ENCODE assay signal across 8 cellular contexts in the genomic region with DNA sequence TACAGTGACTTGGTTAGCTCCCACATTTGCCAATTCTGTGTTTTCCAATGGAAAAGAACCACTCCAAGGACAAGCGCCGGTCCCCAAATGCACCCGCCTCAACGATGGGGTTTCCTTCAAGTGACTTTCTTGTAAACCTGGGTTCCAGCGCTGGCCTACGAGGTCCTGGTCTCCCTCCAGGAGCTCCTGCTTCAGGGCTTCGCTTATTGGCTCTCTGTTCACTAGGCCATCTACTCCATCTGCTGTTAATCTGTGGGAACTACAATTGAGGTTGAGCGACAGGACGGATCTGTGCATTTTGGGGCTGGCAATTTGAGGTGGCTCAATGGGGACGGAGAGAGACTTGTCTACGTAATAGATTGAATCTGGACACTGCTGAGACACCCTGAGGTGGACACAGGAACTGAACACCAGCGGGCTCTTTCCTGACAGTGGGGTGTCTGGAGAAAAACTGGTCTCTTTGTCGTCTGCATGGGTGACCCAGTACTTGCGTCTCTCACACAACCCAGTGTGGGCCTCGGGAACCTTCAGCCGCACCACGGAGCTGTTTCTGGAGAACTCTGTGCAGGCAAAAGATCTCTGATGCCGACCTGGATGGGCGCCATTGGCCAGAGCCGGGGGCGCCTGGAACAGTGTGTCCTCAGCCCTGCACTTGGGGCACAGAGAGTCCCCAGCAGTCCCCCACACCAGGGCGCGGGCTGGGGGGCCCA.
DNase-seq lines count a peak whose midpoint lies in the region; ATAC-seq and TF ChIP-seq lines count a peak whose summit lies in the region.

No MANE protein-coding gene starts in this region.

- 57% methylated on average over 23 of the region's 23 CpGs for WGBS in heart right ventricle, 2 donors

- no peaks in the 10 kb centered on the region for H3K36me3 ChIP-seq in heart right ventricle

- no peaks in the 10 kb centered on the region for H3K9me3 ChIP-seq in heart right ventricle

- no peaks in the 10 kb centered on the region for H3K4me1 ChIP-seq in heart right ventricle

- peaks cover 0 to 13% (median 4%) of the 10 kb centered on the region in 7 donors for H3K27me3 ChIP-seq in heart right ventricle

- POLR2A ChIA-PET in GM10248 (lab: Yijun Ruan, JAX) = no interaction called here

- no peaks in the 10 kb centered on the region for H3K9me3 Mint-ChIP-seq in activated T-helper 17 cell treated with anti-CD3 and anti-CD28 coated beads, Interleukin-2, amount 50 U/mL, for 72 hours

- H3K4me1 Mint-ChIP-seq in activated T-helper 17 cell treated with anti-CD3 and anti-CD28 coated beads, Interleukin-2, amount 50 U/mL, for 72 hours = no peaks in the 10 kb centered on the region

- CTCF ChIA-PET in GM10248 (lab: Yijun Ruan, JAX) = interaction anchor here (0.7 to 2.1 kb wide), 8 partner anchors 9 to 569 kb away, joined by 3 to 13 read pairs (median 4); no protein-coding TSS in a partner anchor

- H3K4me3 Mint-ChIP-seq in activated T-helper 17 cell treated with anti-CD3 and anti-CD28 coated beads, Interleukin-2, amount 50 U/mL, for 72 hours = no peak overlapping the region

- in situ Hi-C loops in ACHN (cut with HindIII; ENCODE audit: low pct_ligation_motif_present, low pct_unique_long_range_greater_than_20kb, low sequenced_read_pairs) = no loop called here

- DNase-seq in ACHN (peak; percentile 76), GM10248 (ENCODE audit: extremely low spot score) (peak; percentile 41), LoVo (ENCODE audit: low spot score) (peak; percentile 28), heart right ventricle (peak in 1 of 2 donors; percentile 28), retina (peak; percentile 77), GM19240 (ENCODE audit: insufficient read length, low spot score) (no peak)
- DNase-seq in activated effector memory CD4-positive, alpha-beta T cell treated with anti-CD3 and anti-CD28 coated beads, Interleukin-2, amount 50 U/mL, for 16 hours = no peak

- peak; percentile 37 for TF ChIP-seq CTCF in GM10248 (IDR thresholded peaks at IDR 0.05; ENCODE audit: control extremely low read depth, extremely low read depth, low read depth, missing control alignments)
- peak; percentile 38 to 81 (median 68) for TF ChIP-seq CTCF in heart right ventricle (IDR thresholded peaks at IDR 0.05)

- no peak overlapping the region for H3K27ac ChIP-seq in heart right ventricle

- no peaks in the 10 kb centered on the region for H3K27me3 Mint-ChIP-seq in activated T-helper 17 cell treated with anti-CD3 and anti-CD28 coated beads, Interleukin-2, amount 50 U/mL, for 72 hours

- intact Hi-C loops in heart right ventricle (cut with DNase I) = loop anchor here in 8 of 10 donors (1.0 to 10.0 kb wide), 8 partner anchors 117 to 629 kb away; a partner anchor contains a TSS

- no peak overlapping the region for H3K4me3 ChIP-seq in heart right ventricle

- H3K36me3 Mint-ChIP-seq in activated T-helper 17 cell treated with anti-CD3 and anti-CD28 coated beads, Interleukin-2, amount 50 U/mL, for 72 hours (ENCODE audit: low read depth) = no peaks in the 10 kb centered on the region

- H3K27ac Mint-ChIP-seq in activated T-helper 17 cell treated with anti-CD3 and anti-CD28 coated beads, Interleukin-2, amount 50 U/mL, for 72 hours = no peak overlapping the region

- ATAC-seq in activated T-helper 17 cell treated with anti-CD3 and anti-CD28 coated beads, Interleukin-2, amount 50 U/mL, for 72 hours (replicated peaks) = peak; percentile 55
- ATAC-seq in heart right ventricle = peak in 5 of 8 donors; percentile 44 to 61 (median 48)

Comparison
In these comparisons a context has a peak if more than half of its experiments do, and no peak if none do; other contexts are left out.
1. DNase-seq: peak in ACHN (single experiment), GM10248 (single experiment), LoVo (single experiment) and retina (single experiment); none in GM19240 (single experiment) and activated effector memory CD4-positive, alpha-beta T cell treated with anti-CD3 and anti-CD28 coated beads, Interleukin-2, amount 50 U/mL, for 16 hours (single experiment).